Comparison of ENCODE assay signal across 20 cellular contexts in genomic region chr9:117917873-117918272, GRCh38.
"Had no signal": no experiment of that assay in that cellular context is flagged by ENCODE, and none has a peak within 500 bp of the region (broad histone marks: within the 10 kb centered on the region; RNA-seq: fewer than 3 reads in every experiment).

No MANE protein-coding gene starts in this region.

- H3K9me3 ChIP-seq: mucosa of descending colon, pancreas, stomach, upper lobe of left lung had no signal

- H3K9me3 Mint-ChIP-seq: activated CD4-positive, alpha-beta memory T cell treated with anti-CD3 and anti-CD28 coated beads, Interleukin-2, amount 10 ng/mL, durations not matched to agents 7 days and 5 days; endodermal cell; WTC11 had no signal

- H3K4me3 Mint-ChIP-seq: activated CD4-positive, alpha-beta memory T cell treated with anti-CD3 and anti-CD28 coated beads, Interleukin-2, amount 10 ng/mL, durations not matched to agents 7 days and 5 days; activated CD8-positive, alpha-beta memory T cell treated with anti-CD3 and anti-CD28 coated beads, Interleukin-2, amount 10 ng/mL, durations not matched to agents 7 days and 5 days; activated naive CD8-positive, alpha-beta T cell; endodermal cell; memory B cell; naive thymus-derived CD4-positive, alpha-beta T cell; WTC11 had no signal

- ATAC-seq: activated CD8-positive, alpha-beta memory T cell treated with anti-CD3 and anti-CD28 coated beads, Interleukin-2, amount 10 ng/mL, durations not matched to agents 7 days and 5 days; foreskin keratinocyte; left ventricle myocardium superior; mucosa of descending colon; naive thymus-derived CD4-positive, alpha-beta T cell; pancreas; right lobe of liver; WTC11 had no signal

- H3K27ac ChIP-seq: dorsolateral prefrontal cortex, foreskin keratinocyte, pancreas, right lobe of liver, stomach, upper lobe of left lung had no signal

- H3K4me3 ChIP-seq: dorsolateral prefrontal cortex, mucosa of descending colon, pancreas, right lobe of liver, smooth muscle cell, stomach, upper lobe of left lung had no signal

- H3K4me2 ChIP-seq: smooth muscle cell had no signal

- H3K36me3 Mint-ChIP-seq: activated CD8-positive, alpha-beta memory T cell treated with anti-CD3 and anti-CD28 coated beads, Interleukin-2, amount 10 ng/mL, durations not matched to agents 7 days and 5 days; activated naive CD8-positive, alpha-beta T cell; memory B cell; naive thymus-derived CD4-positive, alpha-beta T cell; WTC11 had no signal

- H3K4me1 ChIP-seq: foreskin keratinocyte, pancreas, right lobe of liver, stomach, upper lobe of left lung had no signal

- H3K27ac Mint-ChIP-seq: activated CD4-positive, alpha-beta memory T cell treated with anti-CD3 and anti-CD28 coated beads, Interleukin-2, amount 10 ng/mL, durations not matched to agents 7 days and 5 days; activated CD8-positive, alpha-beta memory T cell treated with anti-CD3 and anti-CD28 coated beads, Interleukin-2, amount 10 ng/mL, durations not matched to agents 7 days and 5 days; activated naive CD8-positive, alpha-beta T cell; endodermal cell; memory B cell; naive thymus-derived CD4-positive, alpha-beta T cell; WTC11 had no signal

- H3K27me3 Mint-ChIP-seq: activated CD8-positive, alpha-beta memory T cell treated with anti-CD3 and anti-CD28 coated beads, Interleukin-2, amount 10 ng/mL, durations not matched to agents 7 days and 5 days; activated naive CD8-positive, alpha-beta T cell; memory B cell had no signal

- H3K4me1 Mint-ChIP-seq: activated CD4-positive, alpha-beta memory T cell treated with anti-CD3 and anti-CD28 coated beads, Interleukin-2, amount 10 ng/mL, durations not matched to agents 7 days and 5 days; activated CD8-positive, alpha-beta memory T cell treated with anti-CD3 and anti-CD28 coated beads, Interleukin-2, amount 10 ng/mL, durations not matched to agents 7 days and 5 days; endodermal cell; naive thymus-derived CD4-positive, alpha-beta T cell; WTC11 had no signal

- H3K36me3 ChIP-seq: pancreas, right lobe of liver, stomach, upper lobe of left lung had no signal

- DNase-seq: activated CD4-positive, alpha-beta memory T cell treated with anti-CD3 and anti-CD28 coated beads, Interleukin-2, amount 10 ng/mL, durations not matched to agents 7 days and 5 days; activated CD4-positive, alpha-beta T cell treated with anti-CD3 and anti-CD28 coated beads for 48 hours; activated CD8-positive, alpha-beta memory T cell treated with anti-CD3 and anti-CD28 coated beads, Interleukin-2, amount 10 ng/mL, durations not matched to agents 7 days and 5 days; amygdala; dorsolateral prefrontal cortex; endodermal cell; kidney glomerular epithelial cell; left ventricle myocardium superior; mucosa of descending colon; naive thymus-derived CD4-positive, alpha-beta T cell; pancreas; right lobe of liver; stimulated activated CD4-positive, alpha-beta T cell treated with anti-CD3 and anti-CD28 coated beads, Interleukin-4, amount 100 ng/mL, for 1 hour; stomach; upper lobe of left lung had no signal

- H3K27me3 ChIP-seq: dorsolateral prefrontal cortex, foreskin keratinocyte, pancreas, right lobe of liver, stomach, upper lobe of left lung had no signal
